21 cellular contexts compared by ENCODE assay signal in genomic region chr9:108694191-108694590, GRCh38.
"Had no signal": no experiment of that assay in that cellular context is flagged by ENCODE, and none has a peak within 500 bp of the region (broad histone marks: within the 10 kb centered on the region; RNA-seq: fewer than 3 reads in every experiment).

No MANE protein-coding gene starts in this region.

- ATAC-seq: effector memory CD8-positive, alpha-beta T cell; gastrocnemius medialis; heart right ventricle; left cardiac atrium; naive thymus-derived CD4-positive, alpha-beta T cell; pancreas; right cardiac atrium; stimulated activated effector memory CD8-positive, alpha-beta T cell treated with anti-CD3 and anti-CD28 coated beads, Interleukin-12 subunit alpha, Interleukin-12 subunit beta, amount 100 ng/mL, for 72 hours; stimulated activated naive CD8-positive, alpha-beta T cell treated with anti-CD3 and anti-CD28 coated beads, Interleukin-15, Interleukin-2, amounts not matched to agents 100 U/mL and 50 U/mL, for 24 hours had no signal

- H3K27ac ChIP-seq: cardiac muscle cell, gastrocnemius medialis, heart right ventricle, left ventricle myocardium inferior, pancreas, thoracic aorta, transverse colon had no signal

- H3K4me3 ChIP-seq: cardiac muscle cell, gastrocnemius medialis, heart right ventricle, left ventricle myocardium inferior, lung, pancreas, smooth muscle cell, thoracic aorta, transverse colon had no signal

- H3K27me3 Mint-ChIP-seq: effector memory CD8-positive, alpha-beta T cell had no signal

- H3K27me3 ChIP-seq: cardiac muscle cell, gastrocnemius medialis, pancreas, transverse colon had no signal

- H3K4me1 Mint-ChIP-seq: naive thymus-derived CD4-positive, alpha-beta T cell; stimulated activated effector memory CD8-positive, alpha-beta T cell treated with anti-CD3 and anti-CD28 coated beads, Interleukin-12 subunit alpha, Interleukin-12 subunit beta, amount 100 ng/mL, for 72 hours had no signal

- H3K36me3 ChIP-seq: cardiac muscle cell, gastrocnemius medialis, heart right ventricle, left ventricle myocardium inferior, pancreas, thoracic aorta, transverse colon had no signal

- H3K9me3 ChIP-seq: gastrocnemius medialis, pancreas, thoracic aorta, transverse colon had no signal

- H3K36me3 Mint-ChIP-seq: stimulated activated effector memory CD8-positive, alpha-beta T cell treated with anti-CD3 and anti-CD28 coated beads, Interleukin-12 subunit alpha, Interleukin-12 subunit beta, amount 100 ng/mL, for 72 hours had no signal

- DNase-seq: effector memory CD8-positive, alpha-beta T cell; gastrocnemius medialis; heart right ventricle; hypothalamus; left cardiac atrium; left ventricle myocardium inferior; mesenchymal stem cell; naive thymus-derived CD4-positive, alpha-beta T cell; nucleus accumbens; pancreas; right cardiac atrium; stimulated activated CD4-positive, alpha-beta T cell treated with anti-CD3 and anti-CD28 coated beads, Interleukin-2, amount 100 ng/mL, for 48 hours; stimulated activated CD8-positive, alpha-beta memory T cell treated with anti-CD3 and anti-CD28 coated beads, Interleukin-4, amount 100 ng/mL, for 48 hours; stimulated activated naive CD8-positive, alpha-beta T cell treated with anti-CD3 and anti-CD28 coated beads, Interleukin-15, Interleukin-2, amounts not matched to agents 100 U/mL and 50 U/mL, for 24 hours; transverse colon had no signal

- H3K27ac Mint-ChIP-seq: effector memory CD8-positive, alpha-beta T cell; naive thymus-derived CD4-positive, alpha-beta T cell; progenitor cell of endocrine pancreas; stimulated activated effector memory CD8-positive, alpha-beta T cell treated with anti-CD3 and anti-CD28 coated beads, Interleukin-12 subunit alpha, Interleukin-12 subunit beta, amount 100 ng/mL, for 72 hours had no signal

- H3K4me3 Mint-ChIP-seq: effector memory CD8-positive, alpha-beta T cell; naive thymus-derived CD4-positive, alpha-beta T cell; stimulated activated effector memory CD8-positive, alpha-beta T cell treated with anti-CD3 and anti-CD28 coated beads, Interleukin-12 subunit alpha, Interleukin-12 subunit beta, amount 100 ng/mL, for 72 hours had no signal

- H3K4me2 ChIP-seq: smooth muscle cell had no signal

- H3K4me1 ChIP-seq: gastrocnemius medialis, heart right ventricle, left ventricle myocardium inferior, pancreas had no signal
